12 cellular contexts compared by ENCODE assay signal in genomic region chr22:44191036-44191454, GRCh38. TPM values are rescaled to one million over a fixed set of nuclear protein-coding genes. Genes with fewer than 3 reads are reported as not detected.
DNase-seq lines count a peak whose midpoint lies in the region; ATAC-seq and TF ChIP-seq lines count a peak whose summit lies in the region.
"Had no signal": no experiment of that assay in that cellular context is flagged by ENCODE, and none has a peak within 500 bp of the region (broad histone marks: within the 10 kb centered on the region; RNA-seq: fewer than 3 reads in every experiment).

No MANE protein-coding gene starts in this region.

- H3K9me3 Mint-ChIP-seq in activated B cell treated with CpG ODN at 0.5 μM for 24 hours: no peaks in the 10 kb centered on the region

- TF ChIP-seq CTCF in activated B cell treated with CpG ODN at 0.5 μM for 24 hours (IDR thresholded peaks at IDR 0.05) (no peak), epithelial cell of esophagus (IDR thresholded peaks at IDR 0.05; ENCODE audit: insufficient read depth, low read depth, low read length, missing control alignments) (no peak)

- no peak overlapping the region for H3K4me3 ChIP-seq in epithelial cell of esophagus (ENCODE audit: low read length)

- ATAC-seq in activated CD4-positive, CD25-positive, alpha-beta regulatory T cell treated with anti-CD3 and anti-CD28 coated beads, Interleukin-2, amount 50 U/mL, for 24 hours: peak; percentile 82 to 84
- ATAC-seq in activated B cell treated with CpG ODN at 0.5 μM for 24 hours (ENCODE audit: low read depth) (peak; percentile 85), HG02970 (IDR thresholded peaks at IDR 0.05; ENCODE audit: low FRiP score, unreplicated experiment) (no peak), HG02571 (IDR thresholded peaks at IDR 0.05; ENCODE audit: unreplicated experiment) (no peak)

- peak overlapping the region; percentile 53 for H3K27ac Mint-ChIP-seq in activated B cell treated with CpG ODN at 0.5 μM for 24 hours

- no peaks in the 10 kb centered on the region for H3K27me3 Mint-ChIP-seq in activated B cell treated with CpG ODN at 0.5 μM for 24 hours

- no peak overlapping the region for H3K4me3 Mint-ChIP-seq in activated B cell treated with CpG ODN at 0.5 μM for 24 hours

- no peak for DNase-seq in activated CD4-positive, CD25-positive, alpha-beta regulatory T cell treated with anti-CD3 and anti-CD28 coated beads, Interleukin-2, amount 50 U/mL, for 72 hours
- peak; percentile 61 for DNase-seq in activated B cell treated with CpG ODN at 0.5 μM for 24 hours
- peak; percentile 25 for DNase-seq in epithelial cell of esophagus (ENCODE audit: low read depth)
- peak; percentile 23 to 29 for DNase-seq in stimulated activated CD8-positive, alpha-beta memory T cell treated with anti-CD3 and anti-CD28 coated beads, Interleukin-7, amount 100 ng/mL, for 4 hours (ENCODE audit: low read depth in 2 of 2)
- DNase-seq in anterior cingulate cortex (lab: John Stamatoyannopoulos, UW): no peak
- DNase-seq: 8988T, GF-D8, NCI-H1105, OCI-M1 had no signal

- CTCF ChIA-PET in activated B cell treated with CpG ODN at 0.5 μM for 24 hours (lab: Charles Lee): interaction anchor here (1.4 kb wide), 1 partner anchor 198 kb away, joined by 3 read pairs; no protein-coding TSS in a partner anchor

- peaks cover 35% of the 10 kb centered on the region for H3K36me3 Mint-ChIP-seq in activated B cell treated with CpG ODN at 0.5 μM for 24 hours (ENCODE audit: low read depth)

- peaks cover 63% of the 10 kb centered on the region for H3K4me1 Mint-ChIP-seq in activated B cell treated with CpG ODN at 0.5 μM for 24 hours

- POLR2A ChIA-PET in activated B cell treated with CpG ODN at 0.5 μM for 24 hours (lab: Charles Lee): interaction anchor here (0.7 to 4.6 kb wide), 5 partner anchors 10 to 1075 kb away, joined by 3 to 53 read pairs (median 8); partner anchors contain the start of gene PARVG

- intact Hi-C loops in activated B cell treated with CpG ODN at 0.5 μM for 24 hours (cut with micrococcal nuclease): loop anchor here (1.0 kb wide), 2 partner anchors 9 to 19 kb away; no protein-coding TSS in a partner anchor

RNA-seq across cellular contexts. Expression of gene PARVG, which starts 10.3 kb away (rescaled TPM):
- total RNA-seq in activated B cell treated with CpG ODN at 0.5 μM for 24 hours: 91.6 and 96.1 TPM in 2 replicates

Comparison
In these comparisons a context has a peak if more than half of its experiments do, and no peak if none do; other contexts are left out.
1. ATAC-seq: peak in activated CD4-positive, CD25-positive, alpha-beta regulatory T cell treated with anti-CD3 and anti-CD28 coated beads, Interleukin-2, amount 50 U/mL, for 24 hours (2 of 2) and activated B cell treated with CpG ODN at 0.5 μM for 24 hours (single experiment); none in HG02970 (single experiment) and HG02571 (single experiment).
2. DNase-seq: peak in activated B cell treated with CpG ODN at 0.5 μM for 24 hours (single experiment), epithelial cell of esophagus (single experiment) and stimulated activated CD8-positive, alpha-beta memory T cell treated with anti-CD3 and anti-CD28 coated beads, Interleukin-7, amount 100 ng/mL, for 4 hours (2 of 2); none in activated CD4-positive, CD25-positive, alpha-beta regulatory T cell treated with anti-CD3 and anti-CD28 coated beads, Interleukin-2, amount 50 U/mL, for 72 hours (single experiment) and anterior cingulate cortex (0 of 58).